16 cellular contexts compared by ENCODE assay signal in the genomic region with DNA sequence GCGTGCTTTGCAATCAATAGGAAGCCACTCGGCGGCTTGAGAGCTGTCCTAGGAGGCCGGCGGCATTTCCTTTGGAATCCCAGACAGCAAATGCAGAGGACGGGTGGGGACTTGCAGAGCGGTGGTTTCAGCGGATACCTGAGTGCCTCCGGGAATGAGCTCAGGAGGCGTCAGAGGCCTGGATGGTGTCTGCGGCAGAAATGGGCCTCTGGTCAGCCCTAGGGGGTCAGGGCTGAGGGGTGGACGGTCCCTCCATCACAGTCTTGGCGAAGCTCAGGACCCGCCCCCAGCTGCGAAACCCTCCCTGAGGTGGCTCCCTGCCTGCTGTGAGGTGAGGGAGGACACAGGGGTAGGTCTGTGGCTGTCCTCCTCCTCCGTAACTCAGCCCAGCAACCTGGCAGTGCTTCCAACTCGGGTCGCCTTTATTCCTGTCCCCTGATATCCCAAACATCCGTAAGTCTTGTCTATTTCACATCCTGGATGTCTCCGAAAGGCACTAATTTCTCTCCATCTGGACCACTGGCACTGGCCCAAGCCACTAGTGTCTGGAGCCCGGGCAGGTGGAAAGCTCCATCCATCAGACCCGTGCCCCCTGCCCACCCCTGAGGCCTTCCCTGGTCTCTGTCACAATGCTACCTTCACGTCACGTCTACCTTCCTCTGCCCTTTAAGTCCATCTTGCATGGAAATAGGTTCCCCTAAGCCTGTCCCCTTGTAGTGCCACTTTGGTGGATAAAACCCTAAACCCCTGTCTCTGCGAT.
DNase-seq lines count a peak whose midpoint lies in the region; ATAC-seq and TF ChIP-seq lines count a peak whose summit lies in the region.
"Had no signal": no experiment of that assay in that cellular context is flagged by ENCODE, and none has a peak within 500 bp of the region (broad histone marks: within the 10 kb centered on the region; RNA-seq: fewer than 3 reads in every experiment).

No MANE protein-coding gene starts in this region.

- POLR2A ChIA-PET in CD8-positive, alpha-beta T cell (lab: Charles Lee): no interaction called here

- no peaks in the 10 kb centered on the region for H3K36me3 ChIP-seq in lower lobe of right lung
- no peaks in the 10 kb centered on the region for H3K36me3 ChIP-seq in CD8-positive, alpha-beta T cell (ENCODE audit: insufficient read depth, low read length)

- no peak overlapping the region for H3K27ac Mint-ChIP-seq in H9
- H3K27ac Mint-ChIP-seq in CD8-positive, alpha-beta T cell: no peak overlapping the region

- no peak overlapping the region for H3K9ac ChIP-seq in H9 (ENCODE audit: extremely low read depth, insufficient read length, low read length)
- H3K9ac ChIP-seq: GM23248 had no signal

- no CpG with 5 or more reads among the region's 25 CpGs for whole genome bisulfite sequencing in H9 (ENCODE audit: extremely low coverage, insufficient read length, low lambda C conversion rate)

- H3K4me1 Mint-ChIP-seq in H9: peaks cover 3 to 9% of the 10 kb centered on the region in 2 experiments; a peak in 3 of 4 replicates
- H3K4me1 Mint-ChIP-seq in CD8-positive, alpha-beta T cell (ENCODE audit: low read depth): no peaks in the 10 kb centered on the region

- DNase-seq in ELF-1 (ENCODE audit: low read depth, low spot score) (peak; percentile 81), H9 (peak; percentile 44), NCI-H69 (lab: John Stamatoyannopoulos, UW) (peak; percentile 40), lower lobe of right lung (peak; percentile 29), OCI-M1 (lab: John Stamatoyannopoulos, UW) (no peak), NCI-H774 (lab: John Stamatoyannopoulos, UW) (no peak), hypothalamus (lab: John Stamatoyannopoulos, UW) (no peak)
- DNase-seq in CD8-positive, alpha-beta T cell: no peak
- DNase-seq: GM23248, IMR-90, NCI-H2081, NCI-H82, PC-9, RPMI8226, SHP77 had no signal

- H3K4me1 ChIP-seq in H9 (ENCODE audit: insufficient read depth, low read length) (no peaks in the 10 kb centered on the region), lower lobe of right lung (no peaks in the 10 kb centered on the region)
- H3K4me1 ChIP-seq in CD8-positive, alpha-beta T cell (ENCODE audit: insufficient read depth, low read length): no peaks in the 10 kb centered on the region

- H2BK120ac ChIP-seq in H9 (ENCODE audit: low read depth, low read length, poor library complexity, severe bottlenecking): no peak overlapping the region

- H3K9me3 ChIP-seq in H9 (ENCODE audit: control insufficient read depth, low read depth, low read length) (no peaks in the 10 kb centered on the region), lower lobe of right lung (no peaks in the 10 kb centered on the region)
- no peaks in the 10 kb centered on the region for H3K9me3 ChIP-seq in CD8-positive, alpha-beta T cell (ENCODE audit: low read length)

- peaks cover 14% of the 10 kb centered on the region for H3K27me3 Mint-ChIP-seq in H9 (ENCODE audit: low read depth)
- peaks cover 24% of the 10 kb centered on the region for H3K27me3 Mint-ChIP-seq in CD8-positive, alpha-beta T cell (ENCODE audit: low read depth)

- TF ChIP-seq CTCF in H9 (conservative IDR thresholded peaks at IDR 0.05) (no peak), lower lobe of right lung (IDR thresholded peaks at IDR 0.05) (no peak)
- TF ChIP-seq CTCF in CD8-positive, alpha-beta T cell (IDR thresholded peaks at IDR 0.05): no peak

- H2BK20ac ChIP-seq in H9 (ENCODE audit: low read depth, low read length, poor library complexity, severe bottlenecking): no peak overlapping the region

- H2AK5ac ChIP-seq in H9 (ENCODE audit: insufficient read length, low read length): no peak overlapping the region

- ATAC-seq in lower lobe of right lung: no peak
- ATAC-seq in CD8-positive, alpha-beta T cell: no peak

- no peaks in the 10 kb centered on the region for H3K79me2 ChIP-seq in H9 (ENCODE audit: insufficient read depth, low read length)

- no peak overlapping the region for H3K14ac ChIP-seq in H9 (ENCODE audit: insufficient read depth, low read length)

- H2AFZ ChIP-seq in H9 (ENCODE audit: low read length): no peak overlapping the region
- H2AFZ ChIP-seq: GM23248, PC-9 had no signal

- no peaks in the 10 kb centered on the region for H4K20me1 ChIP-seq in H9 (ENCODE audit: control insufficient read depth, insufficient read depth, insufficient read length)

- H3K4me3 Mint-ChIP-seq in H9: no peak overlapping the region
- H3K4me3 Mint-ChIP-seq in CD8-positive, alpha-beta T cell: no peak overlapping the region

- H2BK15ac ChIP-seq in H9 (ENCODE audit: low read depth, low read length): no peak overlapping the region

- H2BK12ac ChIP-seq in H9 (ENCODE audit: insufficient read length, low read depth, low read length): no peak overlapping the region

- H3K27me3 ChIP-seq in H9 (ENCODE audit: insufficient read depth, low read length) (no peaks in the 10 kb centered on the region), lower lobe of right lung (ENCODE audit: low read depth) (peaks cover 42% of the 10 kb centered on the region)
- no peaks in the 10 kb centered on the region for H3K27me3 ChIP-seq in CD8-positive, alpha-beta T cell (ENCODE audit: insufficient read depth, low read length)

- no peak overlapping the region for H3K23ac ChIP-seq in H9 (ENCODE audit: insufficient read length, low read depth, low read length)

- no peak overlapping the region for H3K18ac ChIP-seq in H9 (ENCODE audit: insufficient read length, low read depth, low read length)

- H2BK5ac ChIP-seq in H9 (ENCODE audit: insufficient read length, low read length): no peak overlapping the region

- peaks cover 0 to 6% of the 10 kb centered on the region in 2 experiments; a peak in 3 of 5 replicates for H3K9me3 Mint-ChIP-seq in H9
- no peaks in the 10 kb centered on the region for H3K9me3 Mint-ChIP-seq in CD8-positive, alpha-beta T cell

- CTCF ChIA-PET in CD8-positive, alpha-beta T cell (lab: Charles Lee): no interaction called here

- H3K79me1 ChIP-seq in H9 (ENCODE audit: insufficient read depth, low read depth, low read length, poor library complexity, severe bottlenecking): no peaks in the 10 kb centered on the region

- no peak overlapping the region for H3K4me3 ChIP-seq in lower lobe of right lung
- no peak overlapping the region for H3K4me3 ChIP-seq in CD8-positive, alpha-beta T cell (ENCODE audit: low read depth, low read length)
- H3K4me3 ChIP-seq: GM23248, PC-9 had no signal

- H3K56ac ChIP-seq in H9 (ENCODE audit: insufficient read length, low read depth, low read length): no peak overlapping the region

- no peak overlapping the region for H4K8ac ChIP-seq in H9 (replicated peaks; ENCODE audit: insufficient read length, low read depth, low read length)

- no peaks in the 10 kb centered on the region for H3K23me2 ChIP-seq in H9 (ENCODE audit: insufficient read length, low read depth, low read length, poor library complexity, severe bottlenecking)

- H3K27ac ChIP-seq in H9 (ENCODE audit: insufficient read length, low read depth, low read length) (no peak overlapping the region), lower lobe of right lung (no peak overlapping the region)
- no peak overlapping the region for H3K27ac ChIP-seq in CD8-positive, alpha-beta T cell (ENCODE audit: low read depth, low read length)
- H3K27ac ChIP-seq: C4-2B, GM23248, PC-9 had no signal

- no peak overlapping the region for H3K4me2 ChIP-seq in H9 (ENCODE audit: insufficient read depth, insufficient read length, low read length)
- H3K4me2 ChIP-seq: PC-9 had no signal

- intact Hi-C loops in lower lobe of right lung (cut with DNase I): no loop called here
- intact Hi-C loops in CD8-positive, alpha-beta T cell (cut with DNase I, micrococcal nuclease): no loop called here

- no peak overlapping the region for H4K5ac ChIP-seq in H9 (ENCODE audit: insufficient read length, low read depth, low read length)

- H3K36me3 Mint-ChIP-seq in H9 (ENCODE audit: insufficient read depth in 1 of 3, low read depth in 3 of 3): peaks cover 0 to 1% (median 0%) of the 10 kb centered on the region in 3 experiments; a peak in 1 of 7 replicates
- no peaks in the 10 kb centered on the region for H3K36me3 Mint-ChIP-seq in CD8-positive, alpha-beta T cell

- no peak overlapping the region for H4K91ac ChIP-seq in H9 (ENCODE audit: insufficient read length, low read depth, low read length)

- no peak overlapping the region for H3T11ph ChIP-seq in H9 (ENCODE audit: low read length)

- H3K4ac ChIP-seq in H9 (ENCODE audit: low read depth, low read length): no peak overlapping the region

Comparison
In these comparisons a context has a peak if more than half of its experiments do, and no peak if none do; other contexts are left out.
1. DNase-seq: peak in ELF-1 (single experiment), H9 (single experiment), NCI-H69 (single experiment) and lower lobe of right lung (single experiment); none in CD8-positive, alpha-beta T cell (0 of 7), OCI-M1 (single experiment), NCI-H774 (single experiment) and hypothalamus (0 of 51).